In the genomic region with DNA sequence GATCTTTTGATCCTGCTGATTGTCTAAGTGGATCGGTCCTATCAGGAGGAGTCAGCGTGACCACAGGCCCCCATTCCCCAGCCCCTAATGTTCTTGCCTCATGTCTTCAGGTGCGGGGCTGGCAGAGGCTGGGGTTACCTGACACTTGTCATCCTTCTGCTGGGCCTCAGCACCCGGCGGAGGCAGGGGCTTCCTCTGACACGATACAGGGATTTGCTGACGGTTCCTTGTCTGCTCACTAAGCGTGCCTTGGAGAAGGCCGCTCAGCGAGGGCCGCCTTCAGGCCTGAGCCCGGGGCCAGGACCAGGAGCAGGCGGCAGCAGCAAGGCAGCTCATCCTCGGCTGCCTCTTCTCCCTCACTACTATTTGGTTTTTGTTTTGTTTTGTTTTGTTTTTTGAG, we compare ENCODE assay signal across 1 cellular context.
TF ChIP-seq lines count a peak whose summit lies in the region.

No MANE protein-coding gene starts in this region.

TF ChIP-seq in HepG2, 621 proteins besides CTCF, POLR2A, EP300 and RAD21:
- TF ChIP-seq ZNF678 (CRISPR knock-in tag; IDR thresholded peaks at IDR 0.05) (no peak), NKX3-1 (CRISPR knock-in tag; IDR thresholded peaks at IDR 0.05) (no peak), ZNF326 (CRISPR knock-in tag; IDR thresholded peaks at IDR 0.05; ENCODE audit: borderline replicate concordance) (no peak), ZNF720 (CRISPR knock-in tag; IDR thresholded peaks at IDR 0.05) (no peak), GTF3A (CRISPR knock-in tag; conservative IDR thresholded peaks at IDR 0.05) (no peak), ZNF670 (CRISPR knock-in tag; IDR thresholded peaks at IDR 0.05; ENCODE audit: borderline replicate concordance) (no peak), ARNT2 (CRISPR knock-in tag; IDR thresholded peaks at IDR 0.05; ENCODE audit: low read depth) (no peak), JARID2 (CRISPR knock-in tag; IDR thresholded peaks at IDR 0.05; ENCODE audit: insufficient replicate concordance) (no peak), ZNF136 (CRISPR knock-in tag; IDR thresholded peaks at IDR 0.05; ENCODE audit: low read depth) (no peak), ZBTB7A (CRISPR knock-in tag; IDR thresholded peaks at IDR 0.05) (no peak), ZNF331 (CRISPR knock-in tag; IDR thresholded peaks at IDR 0.05) (no peak), RFX5 (IDR thresholded peaks at IDR 0.05; ENCODE audit: low read depth, low read length) (no peak), TAF15 (IDR thresholded peaks at IDR 0.05; ENCODE audit: low read depth, low read length, poor library complexity, severe bottlenecking) (no peak)
- TF ChIP-seq, protein P1, sequence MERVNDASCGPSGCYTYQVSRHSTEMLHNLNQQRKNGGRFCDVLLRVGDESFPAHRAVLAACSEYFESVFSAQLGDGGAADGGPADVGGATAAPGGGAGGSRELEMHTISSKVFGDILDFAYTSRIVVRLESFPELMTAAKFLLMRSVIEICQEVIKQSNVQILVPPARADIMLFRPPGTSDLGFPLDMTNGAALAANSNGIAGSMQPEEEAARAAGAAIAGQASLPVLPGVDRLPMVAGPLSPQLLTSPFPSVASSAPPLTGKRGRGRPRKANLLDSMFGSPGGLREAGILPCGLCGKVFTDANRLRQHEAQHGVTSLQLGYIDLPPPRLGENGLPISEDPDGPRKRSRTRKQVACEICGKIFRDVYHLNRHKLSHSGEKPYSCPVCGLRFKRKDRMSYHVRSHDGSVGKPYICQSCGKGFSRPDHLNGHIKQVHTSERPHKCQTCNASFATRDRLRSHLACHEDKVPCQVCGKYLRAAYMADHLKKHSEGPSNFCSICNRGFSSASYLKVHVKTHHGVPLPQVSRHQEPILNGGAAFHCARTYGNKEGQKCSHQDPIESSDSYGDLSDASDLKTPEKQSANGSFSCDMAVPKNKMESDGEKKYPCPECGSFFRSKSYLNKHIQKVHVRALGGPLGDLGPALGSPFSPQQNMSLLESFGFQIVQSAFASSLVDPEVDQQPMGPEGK (CRISPR knock-in tag; IDR thresholded peaks at IDR 0.05): no peak
- TF ChIP-seq, protein P2, sequence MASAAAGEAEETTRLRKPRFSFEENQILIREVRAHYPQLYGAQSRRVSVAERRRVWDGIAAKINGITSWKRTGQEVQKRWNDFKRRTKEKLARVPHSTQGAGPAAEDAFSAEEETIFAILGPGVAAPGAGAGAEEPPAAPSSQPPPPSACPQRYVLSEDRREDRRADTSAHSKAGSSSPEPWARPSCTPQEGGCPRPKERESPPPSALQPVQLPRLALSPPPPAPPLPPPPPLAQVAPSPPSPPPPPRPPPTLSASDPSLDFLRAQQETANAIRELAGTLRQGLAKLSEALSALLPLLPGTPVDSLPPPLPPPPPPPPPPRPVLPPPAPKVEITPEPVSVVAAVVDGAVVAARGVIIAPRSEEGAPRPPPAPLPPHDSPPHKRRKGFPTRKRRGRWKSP (CRISPR knock-in tag; IDR thresholded peaks at IDR 0.05): no peak
- TF ChIP-seq, protein P3, sequence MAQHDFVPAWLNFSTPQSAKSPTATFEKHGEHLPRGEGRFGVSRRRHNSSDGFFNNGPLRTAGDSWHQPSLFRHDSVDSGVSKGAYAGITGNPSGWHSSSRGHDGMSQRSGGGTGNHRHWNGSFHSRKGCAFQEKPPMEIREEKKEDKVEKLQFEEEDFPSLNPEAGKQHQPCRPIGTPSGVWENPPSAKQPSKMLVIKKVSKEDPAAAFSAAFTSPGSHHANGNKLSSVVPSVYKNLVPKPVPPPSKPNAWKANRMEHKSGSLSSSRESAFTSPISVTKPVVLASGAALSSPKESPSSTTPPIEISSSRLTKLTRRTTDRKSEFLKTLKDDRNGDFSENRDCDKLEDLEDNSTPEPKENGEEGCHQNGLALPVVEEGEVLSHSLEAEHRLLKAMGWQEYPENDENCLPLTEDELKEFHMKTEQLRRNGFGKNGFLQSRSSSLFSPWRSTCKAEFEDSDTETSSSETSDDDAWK (CRISPR knock-in tag; IDR thresholded peaks at IDR 0.05): no peak
- TF ChIP-seq, protein P4, sequence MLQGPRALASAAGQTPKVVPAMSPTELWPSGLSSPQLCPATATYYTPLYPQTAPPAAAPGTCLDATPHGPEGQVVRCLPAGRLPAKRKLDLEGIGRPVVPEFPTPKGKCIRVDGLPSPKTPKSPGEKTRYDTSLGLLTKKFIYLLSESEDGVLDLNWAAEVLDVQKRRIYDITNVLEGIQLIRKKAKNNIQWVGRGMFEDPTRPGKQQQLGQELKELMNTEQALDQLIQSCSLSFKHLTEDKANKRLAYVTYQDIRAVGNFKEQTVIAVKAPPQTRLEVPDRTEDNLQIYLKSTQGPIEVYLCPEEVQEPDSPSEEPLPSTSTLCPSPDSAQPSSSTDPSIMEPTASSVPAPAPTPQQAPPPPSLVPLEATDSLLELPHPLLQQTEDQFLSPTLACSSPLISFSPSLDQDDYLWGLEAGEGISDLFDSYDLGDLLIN (CRISPR knock-in tag; IDR thresholded peaks at IDR 0.05; ENCODE audit: borderline replicate concordance): no peak
- TF ChIP-seq, protein P5, sequence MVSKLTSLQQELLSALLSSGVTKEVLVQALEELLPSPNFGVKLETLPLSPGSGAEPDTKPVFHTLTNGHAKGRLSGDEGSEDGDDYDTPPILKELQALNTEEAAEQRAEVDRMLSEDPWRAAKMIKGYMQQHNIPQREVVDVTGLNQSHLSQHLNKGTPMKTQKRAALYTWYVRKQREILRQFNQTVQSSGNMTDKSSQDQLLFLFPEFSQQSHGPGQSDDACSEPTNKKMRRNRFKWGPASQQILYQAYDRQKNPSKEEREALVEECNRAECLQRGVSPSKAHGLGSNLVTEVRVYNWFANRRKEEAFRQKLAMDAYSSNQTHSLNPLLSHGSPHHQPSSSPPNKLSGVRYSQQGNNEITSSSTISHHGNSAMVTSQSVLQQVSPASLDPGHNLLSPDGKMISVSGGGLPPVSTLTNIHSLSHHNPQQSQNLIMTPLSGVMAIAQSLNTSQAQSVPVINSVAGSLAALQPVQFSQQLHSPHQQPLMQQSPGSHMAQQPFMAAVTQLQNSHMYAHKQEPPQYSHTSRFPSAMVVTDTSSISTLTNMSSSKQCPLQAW (CRISPR knock-in tag; IDR thresholded peaks at IDR 0.05): no peak
TF ChIP-seq in HepG2: peak in this region for 0.
